21 cellular contexts compared by ENCODE assay signal in genomic region chr2:112834379-112835014, GRCh38. TPM values are rescaled to one million over a fixed set of nuclear protein-coding genes. Genes with fewer than 3 reads are reported as not detected.
DNase-seq lines count a peak whose midpoint lies in the region; ATAC-seq and TF ChIP-seq lines count a peak whose summit lies in the region.
"Had no signal": no experiment of that assay in that cellular context is flagged by ENCODE, and none has a peak within 500 bp of the region (broad histone marks: within the 10 kb centered on the region; RNA-seq: fewer than 3 reads in every experiment).

No MANE protein-coding gene starts in this region.

- CTCF ChIA-PET in activated CD4-positive, alpha-beta memory T cell treated with anti-CD3 and anti-CD28 coated beads, Interleukin-2, amount 10 ng/mL, durations not matched to agents 7 days and 5 days (lab: Charles Lee): interaction anchor here (0.6 to 1.5 kb wide), 3 partner anchors 24 to 107 kb away, joined by 3 to 5 read pairs (median 3); no protein-coding TSS in a partner anchor

- TF ChIP-seq CTCF in foreskin keratinocyte (conservative IDR thresholded peaks at IDR 0.05): no peak

- no peak overlapping the region for H3K27ac Mint-ChIP-seq in activated CD4-positive, alpha-beta memory T cell treated with anti-CD3 and anti-CD28 coated beads, Interleukin-2, amount 10 ng/mL, durations not matched to agents 7 days and 5 days
- H3K27ac Mint-ChIP-seq: activated CD4-positive, alpha-beta T cell treated with anti-CD3 and anti-CD28 coated beads, Interleukin-2, amount 10 ng/mL, durations not matched to agents 7 days and 5 days; GM23338; naive thymus-derived CD4-positive, alpha-beta T cell had no signal

- peak overlapping the region; percentile 12; the same call in 1 of the 2 replicates for H3K4me3 ChIP-seq in SK-N-MC
- H3K4me3 ChIP-seq: GM23338 had no signal

- H3K27ac ChIP-seq in SK-N-MC (no peak overlapping the region), foreskin keratinocyte (peak overlapping the region; percentile 93)
- H3K27ac ChIP-seq: C4-2B had no signal

- peaks cover 10% of the 10 kb centered on the region for H3K4me1 Mint-ChIP-seq in activated CD4-positive, alpha-beta memory T cell treated with anti-CD3 and anti-CD28 coated beads, Interleukin-2, amount 10 ng/mL, durations not matched to agents 7 days and 5 days
- H3K4me1 Mint-ChIP-seq: activated CD4-positive, alpha-beta T cell treated with anti-CD3 and anti-CD28 coated beads, Interleukin-2, amount 10 ng/mL, durations not matched to agents 7 days and 5 days had no signal

- peaks cover 15% of the 10 kb centered on the region for H3K27me3 Mint-ChIP-seq in activated CD4-positive, alpha-beta memory T cell treated with anti-CD3 and anti-CD28 coated beads, Interleukin-2, amount 10 ng/mL, durations not matched to agents 7 days and 5 days

- H3K4me3 Mint-ChIP-seq in activated CD4-positive, alpha-beta memory T cell treated with anti-CD3 and anti-CD28 coated beads, Interleukin-2, amount 10 ng/mL, durations not matched to agents 7 days and 5 days: no peak overlapping the region
- H3K4me3 Mint-ChIP-seq: activated CD4-positive, alpha-beta T cell treated with anti-CD3 and anti-CD28 coated beads, Interleukin-2, amount 10 ng/mL, durations not matched to agents 7 days and 5 days; GM23338; naive thymus-derived CD4-positive, alpha-beta T cell had no signal

- POLR2A ChIA-PET in activated CD4-positive, alpha-beta memory T cell treated with anti-CD3 and anti-CD28 coated beads, Interleukin-2, amount 10 ng/mL, durations not matched to agents 7 days and 5 days (lab: Charles Lee): interaction anchor here (0.5 to 1.0 kb wide), 2 partner anchors 65 to 71 kb away, joined by 3 to 4 read pairs; partner anchors contain the start of gene CKAP2L

- peak; percentile 19 for DNase-seq in HCEC 1CT
- DNase-seq in SK-N-MC (ENCODE audit: low read depth, low spot score): no peak
- no peak for DNase-seq in foreskin keratinocyte
- peak; percentile 62 for DNase-seq in renal cortical epithelial cell (ENCODE audit: low read depth)
- DNase-seq in activated CD4-positive, alpha-beta memory T cell treated with anti-CD3 and anti-CD28 coated beads, Interleukin-2, amount 10 ng/mL, durations not matched to agents 7 days and 5 days: no peak
- no peak for DNase-seq in NCI-H2029 (lab: John Stamatoyannopoulos, UW)
- DNase-seq: activated CD4-positive, alpha-beta T cell treated with anti-CD3 and anti-CD28 coated beads, Interleukin-2, amount 10 ng/mL, durations not matched to agents 7 days and 5 days; activated T-cell treated with anti-CD3 and anti-CD28 coated beads, Interleukin-2, amount 50 U/mL, for 48 hours; aorta; effector CD8-positive, alpha-beta T cell; GDM1; naive thymus-derived CD4-positive, alpha-beta T cell; NCI-H1048; NCI-H510A treated with DMSO at 0.1 percent for 48 hours; stimulated activated naive CD4-positive, alpha-beta T cell; T-helper 1 cell had no signal

- ATAC-seq in foreskin keratinocyte (no peak), GM18498 (IDR thresholded peaks at IDR 0.05; ENCODE audit: unreplicated experiment) (no peak), GM18868 (IDR thresholded peaks at IDR 0.05; ENCODE audit: unreplicated experiment) (no peak)
- ATAC-seq: GM23338; naive thymus-derived CD4-positive, alpha-beta T cell; sciatic nerve had no signal

- no peaks in the 10 kb centered on the region for H3K36me3 ChIP-seq in SK-N-MC (ENCODE audit: insufficient read depth, low read length)

- peaks cover 4% of the 10 kb centered on the region for H3K4me1 ChIP-seq in foreskin keratinocyte

- no peaks in the 10 kb centered on the region for H3K9me3 Mint-ChIP-seq in activated CD4-positive, alpha-beta memory T cell treated with anti-CD3 and anti-CD28 coated beads, Interleukin-2, amount 10 ng/mL, durations not matched to agents 7 days and 5 days
- H3K9me3 Mint-ChIP-seq: activated CD4-positive, alpha-beta T cell treated with anti-CD3 and anti-CD28 coated beads, Interleukin-2, amount 10 ng/mL, durations not matched to agents 7 days and 5 days; GM23338 had no signal

- no peaks in the 10 kb centered on the region for H3K27me3 ChIP-seq in foreskin keratinocyte

- H3K9ac ChIP-seq in SK-N-MC (ENCODE audit: insufficient read length): no peak overlapping the region

- no peaks in the 10 kb centered on the region for H3K36me3 Mint-ChIP-seq in activated CD4-positive, alpha-beta memory T cell treated with anti-CD3 and anti-CD28 coated beads, Interleukin-2, amount 10 ng/mL, durations not matched to agents 7 days and 5 days (ENCODE audit: low read depth)

- no peaks in the 10 kb centered on the region for H3K9me3 ChIP-seq in SK-N-MC (ENCODE audit: low read depth, low read length)

RNA-seq across cellular contexts. Expression of gene IL1B, which starts 2.1 kb away (rescaled TPM):
- 84.8 and 98.9 TPM in 2 replicates for total RNA-seq in foreskin keratinocyte
- polyA plus RNA-seq in foreskin keratinocyte: 69.6 and 88.5 TPM in 2 replicates
- total RNA-seq in renal cortical epithelial cell: 0.35 and 4.5 TPM in 2 replicates
- total RNA-seq in activated CD4-positive, alpha-beta memory T cell treated with anti-CD3 and anti-CD28 coated beads, Interleukin-2, amount 10 ng/mL, durations not matched to agents 7 days and 5 days: under 1 TPM in 1 of 2 experiments, not detected in 1; 0.48 TPM
- total RNA-seq: activated CD4-positive, alpha-beta T cell treated with anti-CD3 and anti-CD28 coated beads, Interleukin-2, amount 10 ng/mL, durations not matched to agents 7 days and 5 days; GM23338 had no signal
- polyA plus RNA-seq: GM23338; naive thymus-derived CD4-positive, alpha-beta T cell had no signal

RNA-seq across cellular contexts. Expression of gene IL1A, which starts 50.2 kb away (rescaled TPM):
- total RNA-seq in foreskin keratinocyte: 263 and 311 TPM in 2 replicates
- polyA plus RNA-seq in foreskin keratinocyte: 156 and 231 TPM in 2 replicates
- total RNA-seq in renal cortical epithelial cell: 0.15 and 6.3 TPM in 2 replicates
- 1 to 10 TPM; 4.8 to 5.4 TPM for total RNA-seq in activated CD4-positive, alpha-beta memory T cell treated with anti-CD3 and anti-CD28 coated beads, Interleukin-2, amount 10 ng/mL, durations not matched to agents 7 days and 5 days
- polyA plus RNA-seq: aorta; naive thymus-derived CD4-positive, alpha-beta T cell had no signal

Comparison
In these comparisons a context has a peak if more than half of its experiments do, and no peak if none do; other contexts are left out.
1. DNase-seq: peak in HCEC 1CT (single experiment) and renal cortical epithelial cell (single experiment); none in SK-N-MC (single experiment), foreskin keratinocyte (0 of 2), activated CD4-positive, alpha-beta memory T cell treated with anti-CD3 and anti-CD28 coated beads, Interleukin-2, amount 10 ng/mL, durations not matched to agents 7 days and 5 days (single experiment) and NCI-H2029 (single experiment).
2. RNA of gene IL1B, which starts 2.1 kb away (total RNA-seq): 84.8 to 98.9 TPM in foreskin keratinocyte; 0.48 TPM in activated CD4-positive, alpha-beta memory T cell treated with anti-CD3 and anti-CD28 coated beads, Interleukin-2, amount 10 ng/mL, durations not matched to agents 7 days and 5 days and 0.35 to 4.5 TPM in renal cortical epithelial cell; every median in the first group is over 10 times any median in the second.
3. RNA of gene IL1A, which starts 50.2 kb away (total RNA-seq): 263 to 311 TPM in foreskin keratinocyte; 4.8 to 5.4 TPM in activated CD4-positive, alpha-beta memory T cell treated with anti-CD3 and anti-CD28 coated beads, Interleukin-2, amount 10 ng/mL, durations not matched to agents 7 days and 5 days and 0.15 to 6.3 TPM in renal cortical epithelial cell; every median in the first group is over 10 times any median in the second.